ENCODE assay signal across 8 cellular contexts in genomic region chr12:30696486-30696885, GRCh38. TPM values are rescaled to one million over a fixed set of nuclear protein-coding genes. Genes with fewer than 3 reads are reported as not detected.
DNase-seq lines count a peak whose midpoint lies in the region; ATAC-seq and TF ChIP-seq lines count a peak whose summit lies in the region.

No MANE protein-coding gene starts in this region.

- H3K4me1 ChIP-seq in muscle layer of duodenum (ENCODE audit: control insufficient read depth in 1 of 2, insufficient read depth in 2 of 2, low read length in 2 of 2) = peaks cover 19 to 28% of the 10 kb centered on the region in 2 donors

- no peak for ATAC-seq in GM21360 (IDR thresholded peaks at IDR 0.05; ENCODE audit: unreplicated experiment)

- H3K36me3 ChIP-seq in brain microvascular endothelial cell (replicated peaks) (no peaks in the 10 kb centered on the region), muscle layer of duodenum (ENCODE audit: control insufficient read depth in 1 of 2, insufficient read depth in 2 of 2, low read length in 2 of 2) (no peaks in the 10 kb centered on the region)

- in situ Hi-C loops in brain microvascular endothelial cell (cut with HindIII; ENCODE audit: low pct_ligation_motif_present, low sequenced_read_pairs) = no loop called here

- CTCF ChIA-PET in AG04450 (lab: Charles Lee) = interaction anchor here (0.8 kb wide), 1 partner anchor 102 kb away, joined by 3 read pairs; no protein-coding TSS in a partner anchor

- H3K4me3 ChIP-seq in AG04450 (ENCODE audit: low read depth, low read length) = peak overlapping the region; percentile 94
- peak overlapping the region; percentile 94 for H3K4me3 ChIP-seq in brain microvascular endothelial cell (ENCODE audit: low read depth, low read length)
- H3K4me3 ChIP-seq in muscle layer of duodenum (ENCODE audit: low read depth in 1 of 2, low read length in 2 of 2) = peak overlapping the region; percentile 86 to 98

- H3K27ac ChIP-seq in AG04450 (ENCODE audit: low read depth, low read length) (no peak overlapping the region), brain microvascular endothelial cell (no peak overlapping the region), muscle layer of duodenum (ENCODE audit: low read length) (no peak overlapping the region)

- TF ChIP-seq CTCF in AG04450 (IDR thresholded peaks at IDR 0.05; ENCODE audit: low read depth, low read length) (no peak), brain microvascular endothelial cell (IDR thresholded peaks at IDR 0.05; ENCODE audit: low read depth, low read length, missing control alignments) (no peak)

- no peaks in the 10 kb centered on the region for H3K27me3 ChIP-seq in AG04450 (ENCODE audit: control insufficient read depth, insufficient read depth, low read length)
- no peaks in the 10 kb centered on the region for H3K27me3 ChIP-seq in brain microvascular endothelial cell (replicated peaks)
- no peaks in the 10 kb centered on the region for H3K27me3 ChIP-seq in muscle layer of duodenum (ENCODE audit: low read depth, low read length)

- DNase-seq in AG04450 (ENCODE audit: low read depth, low spot score) (no peak), HT1080 (ENCODE audit: low read depth) (peak; percentile 5), brain microvascular endothelial cell (no peak), Ammon's horn (ENCODE audit: low spot score) (no peak), NCI-H510A (lab: John Stamatoyannopoulos, UW) (no peak), NCI-H526 treated with DMSO at 0.1 percent for 48 hours (lab: John Stamatoyannopoulos, UW) (no peak)

- POLR2A ChIA-PET in AG04450 (lab: Yijun Ruan, JAX) = interaction anchor here (1.2 kb wide), 1 partner anchor 92 kb away, joined by 4 read pairs; no protein-coding TSS in a partner anchor

- H3K9me3 ChIP-seq in AG04450 (ENCODE audit: control insufficient read depth, insufficient read depth, low read length) (peaks cover 2% of the 10 kb centered on the region; the same call in 1 of the 2 replicates), muscle layer of duodenum (ENCODE audit: control insufficient read depth in 1 of 2, low read length in 2 of 2) (no peaks in the 10 kb centered on the region)

RNA-seq across cellular contexts. Expression of gene IPO8, which starts 0.8 kb away (rescaled TPM):
- 19.6 and 21.2 TPM in 2 replicates for polyA plus RNA-seq in AG04450 (2011; rRNA removed)
- 40.3 and 59.7 TPM in 2 replicates for polyA minus RNA-seq in AG04450 (2011; rRNA and poly(A)+ RNA removed)
- 15.1 and 29.4 TPM in 2 replicates for total RNA-seq in HT1080 (2014; rRNA removed; shearing (Covaris generic))
- polyA plus RNA-seq in HT1080 (2015; cell fraction: cytosol; rRNA removed) = 24.1 and 29.1 TPM in 2 replicates
- 46.6 and 47.4 TPM in 2 replicates for polyA plus RNA-seq in HT1080 (2015; cell fraction: nucleus; rRNA removed)

RNA-seq across cellular contexts. Expression of gene CAPRIN2, which starts 58.3 kb away (rescaled TPM):
- 13.7 and 15.6 TPM in 2 replicates for polyA plus RNA-seq in AG04450 (2011; rRNA removed)
- polyA minus RNA-seq in AG04450 (2011; rRNA and poly(A)+ RNA removed) = 10.2 and 16.6 TPM in 2 replicates
- 20.8 and 26.7 TPM in 2 replicates for total RNA-seq in HT1080 (2014; rRNA removed; shearing (Covaris generic))
- polyA plus RNA-seq in HT1080 (2015; cell fraction: cytosol; rRNA removed) = 27.0 and 31.3 TPM in 2 replicates
- 324 and 354 TPM in 2 replicates for polyA plus RNA-seq in HT1080 (2015; cell fraction: nucleus; rRNA removed)
